ENCODE assay signal across 8 cellular contexts in genomic region chr19:43983544-43983911, GRCh38. TPM values are rescaled to one million over a fixed set of nuclear protein-coding genes. Genes with fewer than 3 reads are reported as not detected.
DNase-seq lines count a peak whose midpoint lies in the region; ATAC-seq and TF ChIP-seq lines count a peak whose summit lies in the region.

No MANE protein-coding gene starts in this region.

- peak; percentile 31 for ATAC-seq in HG03135 (IDR thresholded peaks at IDR 0.05; ENCODE audit: unreplicated experiment)
- no peak for ATAC-seq in HG02938 (IDR thresholded peaks at IDR 0.05; ENCODE audit: unreplicated experiment)

- H3K4me2 ChIP-seq in mammary epithelial cell (ENCODE audit: insufficient read depth, low read depth, low read length), result no peak overlapping the region

- CTCF ChIA-PET in mammary epithelial cell (lab: Charles Lee; ENCODE audit: low non-redundant PET), result no interaction called here

- H3K36me3 ChIP-seq in ES-I3 (ENCODE audit: insufficient read depth, low read length), result no peaks in the 10 kb centered on the region
- H3K36me3 ChIP-seq in mammary epithelial cell (ENCODE audit: insufficient read depth, low read length), result no peaks in the 10 kb centered on the region
- no peaks in the 10 kb centered on the region for H3K36me3 ChIP-seq in neutrophil

- H3K4me1 ChIP-seq in ES-I3 (ENCODE audit: insufficient read depth, low read length) (no peaks in the 10 kb centered on the region), mammary epithelial cell (ENCODE audit: insufficient read depth, low read length) (no peaks in the 10 kb centered on the region), neutrophil (ENCODE audit: control insufficient read depth in 1 of 2, insufficient read depth in 1 of 2, low read depth in 1 of 2, low read length in 1 of 2) (peaks cover 5 to 7% of the 10 kb centered on the region in 2 experiments)

- H3K4me3 ChIP-seq in mammary epithelial cell (replicated peaks in 1 of 3; ENCODE audit: insufficient read depth in 1 of 3, low read depth in 2 of 3, low read length in 3 of 3) (peak overlapping the region in 2 of 3 experiments; percentile 47 to 59), neutrophil (ENCODE audit: low read depth in 1 of 2, low read length in 1 of 2) (peak overlapping the region; percentile 73 to 81)

- no TSS peak for BruUV-seq in mammary epithelial cell (replicated peaks; lab: Mats Ljungman, UMichigan)

- in situ Hi-C loops in mammary epithelial cell (cut with MboI; ENCODE audit: low sequenced_read_pairs in 2 of 2) (no loop called here), GM13976 (cut with MboI; ENCODE audit: low sequenced_read_pairs, unreplicated experiment) (no loop called here)

- 100% methylated on average over 2 of the region's 2 CpGs for WGBS in mammary epithelial cell (ENCODE audit: low coverage, missing lambda C conversion rate)

- DNase-seq in mammary epithelial cell (no peak), NCI-H774 (lab: John Stamatoyannopoulos, UW) (no peak), AML-193 (lab: John Stamatoyannopoulos, UW) (no peak), GM13976 (ENCODE audit: low spot score) (no peak)

- H4K20me1 ChIP-seq in mammary epithelial cell (ENCODE audit: insufficient read depth, low read length), result no peaks in the 10 kb centered on the region

- intact Hi-C loops in mammary epithelial cell (cut with micrococcal nuclease), result loop anchor here (5.0 kb wide), 2 partner anchors 89 to 114 kb away; partner anchors contain the start of gene ZNF284

- no peaks in the 10 kb centered on the region for H3K79me2 ChIP-seq in mammary epithelial cell (ENCODE audit: insufficient read depth, low read length)

- no peaks in the 10 kb centered on the region for H3K27me3 ChIP-seq in mammary epithelial cell (ENCODE audit: insufficient read depth, low read length)
- no peaks in the 10 kb centered on the region for H3K27me3 ChIP-seq in neutrophil

- H2AFZ ChIP-seq in mammary epithelial cell (ENCODE audit: low read depth, low read length), result no peak overlapping the region

- TF ChIP-seq CTCF in mammary epithelial cell (conservative IDR thresholded peaks at IDR 0.05 in 1 of 2, IDR thresholded peaks at IDR 0.05 in 1 of 2; ENCODE audit: extremely low read depth in 1 of 2, insufficient read depth in 1 of 2, low read depth in 1 of 2, low read length in 2 of 2) (no peak), neutrophil (IDR thresholded peaks at IDR 0.05) (no peak), GM13976 (IDR thresholded peaks at IDR 0.05; ENCODE audit: borderline replicate concordance, control extremely low read depth, extremely low read depth, insufficient read depth, missing control alignments) (no peak)

- H3K27ac ChIP-seq in mammary epithelial cell (ENCODE audit: insufficient read depth, low read depth, low read length) (no peak overlapping the region), neutrophil (no peak overlapping the region)

- dilution Hi-C loops in mammary epithelial cell (cut with HindIII; ENCODE audit: low sequenced_read_pairs), result no loop called here

- H3K9ac ChIP-seq in ES-I3 (ENCODE audit: low read depth, low read length) (peak overlapping the region; percentile 85; the same call in 1 of the 2 replicates), mammary epithelial cell (ENCODE audit: insufficient read depth, low read length) (no peak overlapping the region)

- H3K9me3 ChIP-seq in ES-I3 (ENCODE audit: control insufficient read depth, insufficient read depth, low read length), result no peaks in the 10 kb centered on the region
- no peaks in the 10 kb centered on the region for H3K9me3 ChIP-seq in mammary epithelial cell (replicated peaks; ENCODE audit: insufficient read depth, low read length)
- no peaks in the 10 kb centered on the region for H3K9me3 ChIP-seq in neutrophil

RNA-seq across cellular contexts. Expression of gene ZNF155, which starts 0.5 kb away (rescaled TPM):
- 10 to 100 TPM in 1 of 2 donors, 1 to 10 TPM in 1; 8.4 to 10.0 TPM for total RNA-seq in mammary epithelial cell
- 0.69 TPM for polyA plus RNA-seq in mammary epithelial cell
- polyA minus RNA-seq in mammary epithelial cell, result not detected

RNA-seq across cellular contexts. Expression of gene ZNF230, which starts 19.2 kb away (rescaled TPM):
- total RNA-seq in mammary epithelial cell, result 1 to 10 TPM; 3.2 to 4.2 TPM
- polyA plus RNA-seq in mammary epithelial cell, result 1.5 TPM
- polyA minus RNA-seq in mammary epithelial cell, result not detected

RNA-seq across cellular contexts. Expression of gene ZNF221, which starts 32.5 kb away (rescaled TPM):
- 1 to 10 TPM; 4.1 to 9.3 TPM for total RNA-seq in mammary epithelial cell
- polyA plus RNA-seq in mammary epithelial cell, result 0.87 TPM
- 17.9 TPM for polyA minus RNA-seq in mammary epithelial cell

RNA-seq across cellular contexts. Expression of gene ZNF222, which starts 41.7 kb away (rescaled TPM):
- 1 to 10 TPM; 3.9 to 5.3 TPM for total RNA-seq in mammary epithelial cell
- polyA plus RNA-seq in mammary epithelial cell, result 2.1 TPM
- polyA minus RNA-seq in mammary epithelial cell, result not detected

RNA-seq across cellular contexts. Expression of gene ZNF45, which starts 48.4 kb away (rescaled TPM):
- total RNA-seq in mammary epithelial cell, result 10 to 100 TPM; 10.6 to 13.3 TPM
- 6.3 TPM for polyA plus RNA-seq in mammary epithelial cell
- polyA minus RNA-seq in mammary epithelial cell, result 4.3 TPM
